8 cellular contexts compared by ENCODE assay signal in genomic region chr5:179858241-179858585, GRCh38. TPM values are rescaled to one million over a fixed set of nuclear protein-coding genes. Genes with fewer than 3 reads are reported as not detected.
DNase-seq lines count a peak whose midpoint lies in the region; ATAC-seq and TF ChIP-seq lines count a peak whose summit lies in the region.

No MANE protein-coding gene starts in this region.

- POLR2A ChIA-PET in CD4-positive, alpha-beta T cell (lab: Charles Lee): interaction anchor here (0.8 to 1.6 kb wide), 6 partner anchors 8 to 235 kb away, joined by 3 to 14 read pairs (median 4); partner anchors contain the start of genes HNRNPH1 and SQSTM1

- peak; percentile 65 for ATAC-seq in CD4-positive, alpha-beta T cell (ENCODE audit: poor library complexity)
- ATAC-seq in GM19324 (IDR thresholded peaks at IDR 0.05; ENCODE audit: low FRiP score, unreplicated experiment) (peak; percentile 42), HG03342 (IDR thresholded peaks at IDR 0.05; ENCODE audit: unreplicated experiment) (peak; percentile 51)

- intact Hi-C loops in CD4-positive, alpha-beta T cell (cut with DNase I, micrococcal nuclease): loop anchor here (1.0 to 10.0 kb wide), 5 partner anchors 36 to 303 kb away; partner anchors contain the start of genes SQSTM1 (in 2 of the 2), MGAT4B (in 1 of the 2), RUFY1 (in 1 of the 2) and TBC1D9B (in 1 of the 2)

- peaks cover 17% of the 10 kb centered on the region for H3K4me1 Mint-ChIP-seq in CD4-positive, alpha-beta T cell (ENCODE audit: low read depth)
- H3K4me1 Mint-ChIP-seq in brain: peaks cover 44% of the 10 kb centered on the region

- H3K4me2 ChIP-seq in SU-DHL-6 (ENCODE audit: low read depth, low read length, poor library complexity, severe bottlenecking): peak overlapping the region; percentile 75

- H3K79me2 ChIP-seq in SU-DHL-6 (ENCODE audit: insufficient read depth, low read length): peaks cover 11% of the 10 kb centered on the region

- H3K4me3 ChIP-seq in SU-DHL-6 (ENCODE audit: insufficient read depth, low read length, poor library complexity, severe bottlenecking): peak overlapping the region; percentile 75
- H3K4me3 ChIP-seq in kidney epithelial cell (ENCODE audit: low read depth, low read length): peak overlapping the region; percentile 88

- H3K9me3 Mint-ChIP-seq in CD4-positive, alpha-beta T cell: no peaks in the 10 kb centered on the region
- H3K9me3 Mint-ChIP-seq in brain: peaks cover 0 to 3% (median 0%) of the 10 kb centered on the region in 5 experiments

- peaks cover 10% of the 10 kb centered on the region for H3F3A ChIP-seq in SU-DHL-6 (ENCODE audit: insufficient read depth)

- H3K36me3 ChIP-seq in SU-DHL-6 (ENCODE audit: low read length) (peaks cover 11% of the 10 kb centered on the region; the same call in 1 of the 2 replicates), kidney epithelial cell (ENCODE audit: control insufficient read depth, insufficient read depth, low read length) (no peaks in the 10 kb centered on the region)

- no peaks in the 10 kb centered on the region for H3K27me3 Mint-ChIP-seq in CD4-positive, alpha-beta T cell
- H3K27me3 Mint-ChIP-seq in brain: peaks cover 17% of the 10 kb centered on the region

- no peaks in the 10 kb centered on the region for H3K9me2 ChIP-seq in SU-DHL-6 (replicated peaks; ENCODE audit: insufficient read depth, low read length)

- no peak for TF ChIP-seq CTCF in CD4-positive, alpha-beta T cell (IDR thresholded peaks at IDR 0.05)
- TF ChIP-seq CTCF in SU-DHL-6 (IDR thresholded peaks at IDR 0.05; ENCODE audit: insufficient read depth, low read length, poor library complexity, severe bottlenecking) (no peak), brain (conservative IDR thresholded peaks at IDR 0.05) (no peak), kidney epithelial cell (IDR thresholded peaks at IDR 0.05; ENCODE audit: insufficient read depth, low read length, poor library complexity, severe bottlenecking) (no peak)

- peak overlapping the region; percentile 96 for H3K4me3 Mint-ChIP-seq in CD4-positive, alpha-beta T cell
- peak overlapping the region; percentile 91 to 96 (median 94) for H3K4me3 Mint-ChIP-seq in brain

- H3K27ac Mint-ChIP-seq in CD4-positive, alpha-beta T cell: peak overlapping the region; percentile 94
- H3K27ac Mint-ChIP-seq in brain: peak overlapping the region; percentile 93 to 99 (median 97)

- CTCF ChIA-PET in CD4-positive, alpha-beta T cell (lab: Charles Lee): interaction anchor here (0.7 to 1.0 kb wide), 2 partner anchors 126 to 158 kb away, joined by 3 read pairs; partner anchors contain the start of gene MAML1

- peak overlapping the region; percentile 98 for H2AFZ ChIP-seq in SU-DHL-6 (ENCODE audit: low read depth, low read length, severe bottlenecking)

- peak overlapping the region; percentile 70 for H3K9ac ChIP-seq in SU-DHL-6 (ENCODE audit: low read length)

- peak; percentile 17 to 63 (median 38) for DNase-seq in CD4-positive, alpha-beta T cell
- DNase-seq in kidney epithelial cell (ENCODE audit: low read depth) (no peak), retina (no peak)
- DNase-seq in stimulated activated CD4-positive, alpha-beta T cell treated with anti-CD3 and anti-CD28 coated beads, TNF-alpha, amount 100 ng/mL, for 48 hours (ENCODE audit: low read depth in 3 of 3): peak; percentile 18 to 37 (median 19)

- no peaks in the 10 kb centered on the region for H3K9me3 ChIP-seq in CD4-positive, alpha-beta T cell (ENCODE audit: control insufficient read depth, low read length)
- no peaks in the 10 kb centered on the region for H3K9me3 ChIP-seq in SU-DHL-6 (ENCODE audit: insufficient read depth, low read length)

- H3K36me3 Mint-ChIP-seq in CD4-positive, alpha-beta T cell (ENCODE audit: low read depth): peaks cover 17% of the 10 kb centered on the region
- peaks cover 62% of the 10 kb centered on the region for H3K36me3 Mint-ChIP-seq in brain

- no peaks in the 10 kb centered on the region for H4K20me1 ChIP-seq in SU-DHL-6 (ENCODE audit: low read depth, low read length)

- H3K27me3 ChIP-seq in CD4-positive, alpha-beta T cell (ENCODE audit: control insufficient read depth, insufficient read depth, low read length): no peaks in the 10 kb centered on the region
- H3K27me3 ChIP-seq in SU-DHL-6 (ENCODE audit: low read length): no peaks in the 10 kb centered on the region
- H3K27me3 ChIP-seq in kidney epithelial cell (ENCODE audit: control insufficient read depth, insufficient read depth, low read length): no peaks in the 10 kb centered on the region

- peak overlapping the region; percentile 61 for H3K27ac ChIP-seq in CD4-positive, alpha-beta T cell (ENCODE audit: low read depth, low read length)
- H3K27ac ChIP-seq in SU-DHL-6 (ENCODE audit: low read depth, low read length): peak overlapping the region; percentile 61

RNA-seq across cellular contexts. Expression of gene MRNIP, which starts 0.4 kb away (rescaled TPM):
- 10 to 100 TPM; 31.8 to 32.8 TPM for total RNA-seq in CD4-positive, alpha-beta T cell
- 24.3 TPM for polyA plus RNA-seq in brain (ENCODE audit: insufficient read depth, low read depth, low replicate concordance)
- 18.7 and 25.7 TPM in 2 replicates for total RNA-seq in kidney epithelial cell

RNA-seq across cellular contexts. Expression of gene SQSTM1, which starts 37.5 kb away (rescaled TPM):
- total RNA-seq in CD4-positive, alpha-beta T cell: 100 to 1,000 TPM; 260 to 267 TPM
- 235 TPM for polyA plus RNA-seq in brain (ENCODE audit: insufficient read depth, low read depth, low replicate concordance)
- total RNA-seq in kidney epithelial cell: 905 and 956 TPM in 2 replicates

RNA-seq across cellular contexts. Expression of gene TBC1D9B, which starts 49.5 kb away (rescaled TPM):
- total RNA-seq in CD4-positive, alpha-beta T cell: 10 to 100 TPM; 67.5 to 71.8 TPM
- 103 TPM for polyA plus RNA-seq in brain (ENCODE audit: insufficient read depth, low read depth, low replicate concordance)
- total RNA-seq in kidney epithelial cell: 79.6 and 86.3 TPM in 2 replicates

RNA-seq across cellular contexts. Expression of gene MGAT4B, which starts 51.5 kb away (rescaled TPM):
- total RNA-seq in CD4-positive, alpha-beta T cell: 100 to 1,000 TPM; 141 to 145 TPM
- polyA plus RNA-seq in brain (ENCODE audit: insufficient read depth, low read depth, low replicate concordance): 174 TPM
- total RNA-seq in kidney epithelial cell: 540 and 586 TPM in 2 replicates

Comparison
In these comparisons a context has a peak if more than half of its experiments do, and no peak if none do; other contexts are left out.
1. DNase-seq: peak in CD4-positive, alpha-beta T cell (10 of 10) and stimulated activated CD4-positive, alpha-beta T cell treated with anti-CD3 and anti-CD28 coated beads, TNF-alpha, amount 100 ng/mL, for 48 hours (3 of 3); none in kidney epithelial cell (single experiment) and retina (single experiment).
2. Peak in every context shown above with its lines, with median percentiles within 50 percentile points of each other: ATAC-seq.